ENCODE assay signal across 19 cellular contexts in genomic region chr14:63394856-63395255, GRCh38.
A peak's percentile ranks its signal among the peaks of the same experiment; 100 is the strongest.
DNase-seq lines count a peak whose midpoint lies in the region; ATAC-seq lines count a peak whose summit lies in the region.
"Had no signal": no experiment of that assay in that cellular context is flagged by ENCODE, and none has a peak within 500 bp of the region (broad histone marks: within the 10 kb centered on the region; RNA-seq: fewer than 3 reads in every experiment).

No MANE protein-coding gene starts in this region.

- ATAC-seq in stimulated activated memory B cell treated with anti-CD40 and anti-IgM and Interleukin-4, amounts not matched to agents 10 μg/mL and 1 μg/mL and 100 μg/mL, for 72 hours = no peak
- ATAC-seq: activated CD4-positive, alpha-beta T cell treated with anti-CD3 and anti-CD28 coated beads for 36 hours; GM23338 had no signal

- H3K27me3 Mint-ChIP-seq in activated naive CD4-positive, alpha-beta T cell treated with anti-CD3 and anti-CD28 coated beads for 36 hours (ENCODE audit: low read depth) = no peaks in the 10 kb centered on the region
- H3K27me3 Mint-ChIP-seq in activated naive CD4-positive, alpha-beta T cell treated with anti-CD3 and anti-CD28 coated beads, Interleukin-2, amount 10 ng/mL, durations not matched to agents 7 days and 5 days = no peaks in the 10 kb centered on the region
- peaks cover 0 to 2% (median 0%) of the 10 kb centered on the region in 3 donors for H3K27me3 Mint-ChIP-seq in immature natural killer cell (ENCODE audit: low read depth in 3 of 3)
- H3K27me3 Mint-ChIP-seq in stimulated activated memory B cell treated with anti-CD40 and anti-IgM and Interleukin-4, amounts not matched to agents 10 μg/mL and 1 μg/mL and 100 μg/mL, for 72 hours = no peaks in the 10 kb centered on the region
- H3K27me3 Mint-ChIP-seq in activated CD4-positive, alpha-beta memory T cell treated with anti-CD3 and anti-CD28 coated beads for 36 hours = no peaks in the 10 kb centered on the region
- H3K27me3 Mint-ChIP-seq: activated CD4-positive, alpha-beta T cell treated with anti-CD3 and anti-CD28 coated beads for 36 hours; activated naive CD4-positive, alpha-beta T cell treated with anti-CD3 and anti-CD28 coated beads, Interleukin-2, amount 50 U/mL, for 24 hours; CD4-positive, alpha-beta T cell had no signal

- peaks cover 22% of the 10 kb centered on the region for H3K36me3 Mint-ChIP-seq in activated naive CD4-positive, alpha-beta T cell treated with anti-CD3 and anti-CD28 coated beads for 36 hours (ENCODE audit: low read depth)
- H3K36me3 Mint-ChIP-seq in activated naive CD4-positive, alpha-beta T cell treated with anti-CD3 and anti-CD28 coated beads, Interleukin-2, amount 10 ng/mL, durations not matched to agents 7 days and 5 days = peaks cover 43% of the 10 kb centered on the region
- H3K36me3 Mint-ChIP-seq in immature natural killer cell = peaks cover 18 to 44% (median 19%) of the 10 kb centered on the region in 3 donors
- H3K36me3 Mint-ChIP-seq in stimulated activated memory B cell treated with anti-CD40 and anti-IgM and Interleukin-4, amounts not matched to agents 10 μg/mL and 1 μg/mL and 100 μg/mL, for 72 hours = peaks cover 42% of the 10 kb centered on the region
- H3K36me3 Mint-ChIP-seq in activated CD4-positive, alpha-beta memory T cell treated with anti-CD3 and anti-CD28 coated beads for 36 hours = peaks cover 19% of the 10 kb centered on the region

- POLR2A ChIA-PET in activated CD4-positive, alpha-beta memory T cell treated with anti-CD3 and anti-CD28 coated beads for 36 hours (lab: Charles Lee) = no interaction called here

- H3K27ac Mint-ChIP-seq in activated naive CD4-positive, alpha-beta T cell treated with anti-CD3 and anti-CD28 coated beads for 36 hours = peak overlapping the region; percentile 8
- no peak overlapping the region for H3K27ac Mint-ChIP-seq in activated naive CD4-positive, alpha-beta T cell treated with anti-CD3 and anti-CD28 coated beads, Interleukin-2, amount 10 ng/mL, durations not matched to agents 7 days and 5 days
- H3K27ac Mint-ChIP-seq in immature natural killer cell = peak overlapping the region in 4 of 6 donors; percentile 11 to 69 (median 59)
- peak overlapping the region; percentile 73 for H3K27ac Mint-ChIP-seq in stimulated activated memory B cell treated with anti-CD40 and anti-IgM and Interleukin-4, amounts not matched to agents 10 μg/mL and 1 μg/mL and 100 μg/mL, for 72 hours
- H3K27ac Mint-ChIP-seq in activated CD4-positive, alpha-beta memory T cell treated with anti-CD3 and anti-CD28 coated beads for 36 hours = no peak overlapping the region
- H3K27ac Mint-ChIP-seq: activated CD4-positive, alpha-beta T cell treated with anti-CD3 and anti-CD28 coated beads for 36 hours; activated naive CD4-positive, alpha-beta T cell treated with anti-CD3 and anti-CD28 coated beads, Interleukin-2, amount 50 U/mL, for 24 hours; CD4-positive, alpha-beta T cell; GM23338 had no signal

- peaks cover 7% of the 10 kb centered on the region for H3K4me1 Mint-ChIP-seq in activated naive CD4-positive, alpha-beta T cell treated with anti-CD3 and anti-CD28 coated beads for 36 hours (ENCODE audit: low read depth)
- peaks cover 2% of the 10 kb centered on the region for H3K4me1 Mint-ChIP-seq in activated naive CD4-positive, alpha-beta T cell treated with anti-CD3 and anti-CD28 coated beads, Interleukin-2, amount 10 ng/mL, durations not matched to agents 7 days and 5 days
- H3K4me1 Mint-ChIP-seq in immature natural killer cell = peaks cover 1 to 4% of the 10 kb centered on the region in 2 donors
- no peaks in the 10 kb centered on the region for H3K4me1 Mint-ChIP-seq in stimulated activated memory B cell treated with anti-CD40 and anti-IgM and Interleukin-4, amounts not matched to agents 10 μg/mL and 1 μg/mL and 100 μg/mL, for 72 hours
- H3K4me1 Mint-ChIP-seq in activated CD4-positive, alpha-beta memory T cell treated with anti-CD3 and anti-CD28 coated beads for 36 hours (ENCODE audit: low read depth) = peaks cover 6% of the 10 kb centered on the region
- H3K4me1 Mint-ChIP-seq: activated naive CD4-positive, alpha-beta T cell treated with anti-CD3 and anti-CD28 coated beads, Interleukin-2, amount 50 U/mL, for 24 hours; GM23338 had no signal

- DNase-seq in activated naive CD4-positive, alpha-beta T cell treated with anti-CD3 and anti-CD28 coated beads for 36 hours = no peak
- DNase-seq in activated naive CD4-positive, alpha-beta T cell treated with anti-CD3 and anti-CD28 coated beads, Interleukin-2, amount 10 ng/mL, durations not matched to agents 7 days and 5 days = no peak
- peak; percentile 12 for DNase-seq in M059J (ENCODE audit: low read depth)
- no peak for DNase-seq in immature natural killer cell
- DNase-seq in activated CD4-positive, alpha-beta memory T cell treated with anti-CD3 and anti-CD28 coated beads for 36 hours = no peak
- DNase-seq in NK-92 (lab: John Stamatoyannopoulos, UW; ENCODE audit: unreplicated experiment) = no peak
- DNase-seq in mesenteric fat pad (ENCODE audit: low spot score) = no peak
- DNase-seq: ACHN; activated CD4-positive, alpha-beta T cell treated with anti-CD3 and anti-CD28 coated beads for 36 hours; activated CD8-positive, alpha-beta memory T cell treated with anti-CD3 and anti-CD28 coated beads, Interleukin-2, amount 50 U/mL, for 48 hours; CD4-positive, alpha-beta T cell; Karpas-422; NCI-H1092 treated with DMSO at 0.1 percent for 48 hours; NCI-H510A treated with DMSO at 0.1 percent for 48 hours; spleen; testis had no signal

- H3K4me3 Mint-ChIP-seq in activated naive CD4-positive, alpha-beta T cell treated with anti-CD3 and anti-CD28 coated beads for 36 hours = no peak overlapping the region
- H3K4me3 Mint-ChIP-seq in activated naive CD4-positive, alpha-beta T cell treated with anti-CD3 and anti-CD28 coated beads, Interleukin-2, amount 10 ng/mL, durations not matched to agents 7 days and 5 days = no peak overlapping the region
- H3K4me3 Mint-ChIP-seq in immature natural killer cell = no peak overlapping the region
- H3K4me3 Mint-ChIP-seq in stimulated activated memory B cell treated with anti-CD40 and anti-IgM and Interleukin-4, amounts not matched to agents 10 μg/mL and 1 μg/mL and 100 μg/mL, for 72 hours = no peak overlapping the region
- H3K4me3 Mint-ChIP-seq in activated CD4-positive, alpha-beta memory T cell treated with anti-CD3 and anti-CD28 coated beads for 36 hours = no peak overlapping the region
- H3K4me3 Mint-ChIP-seq: activated CD4-positive, alpha-beta T cell treated with anti-CD3 and anti-CD28 coated beads for 36 hours; activated naive CD4-positive, alpha-beta T cell treated with anti-CD3 and anti-CD28 coated beads, Interleukin-2, amount 50 U/mL, for 24 hours; CD4-positive, alpha-beta T cell; GM23338 had no signal

- CTCF ChIA-PET in activated naive CD4-positive, alpha-beta T cell treated with anti-CD3 and anti-CD28 coated beads for 36 hours (lab: Charles Lee) = no interaction called here
- CTCF ChIA-PET in activated naive CD4-positive, alpha-beta T cell treated with anti-CD3 and anti-CD28 coated beads, Interleukin-2, amount 10 ng/mL, durations not matched to agents 7 days and 5 days (lab: Charles Lee) = no interaction called here
- CTCF ChIA-PET in activated CD4-positive, alpha-beta memory T cell treated with anti-CD3 and anti-CD28 coated beads for 36 hours (lab: Charles Lee) = no interaction called here

- intact Hi-C loops in activated naive CD4-positive, alpha-beta T cell treated with anti-CD3 and anti-CD28 coated beads for 36 hours (cut with micrococcal nuclease) = no loop called here
- intact Hi-C loops in activated CD4-positive, alpha-beta memory T cell treated with anti-CD3 and anti-CD28 coated beads for 36 hours (cut with micrococcal nuclease) = no loop called here

- H3K9me3 Mint-ChIP-seq in activated naive CD4-positive, alpha-beta T cell treated with anti-CD3 and anti-CD28 coated beads for 36 hours = no peaks in the 10 kb centered on the region
- H3K9me3 Mint-ChIP-seq in activated naive CD4-positive, alpha-beta T cell treated with anti-CD3 and anti-CD28 coated beads, Interleukin-2, amount 10 ng/mL, durations not matched to agents 7 days and 5 days = no peaks in the 10 kb centered on the region
- H3K9me3 Mint-ChIP-seq in immature natural killer cell = no peaks in the 10 kb centered on the region
- peaks cover 3% of the 10 kb centered on the region for H3K9me3 Mint-ChIP-seq in stimulated activated memory B cell treated with anti-CD40 and anti-IgM and Interleukin-4, amounts not matched to agents 10 μg/mL and 1 μg/mL and 100 μg/mL, for 72 hours
- no peaks in the 10 kb centered on the region for H3K9me3 Mint-ChIP-seq in activated CD4-positive, alpha-beta memory T cell treated with anti-CD3 and anti-CD28 coated beads for 36 hours
- H3K9me3 Mint-ChIP-seq: activated naive CD4-positive, alpha-beta T cell treated with anti-CD3 and anti-CD28 coated beads, Interleukin-2, amount 50 U/mL, for 24 hours; CD4-positive, alpha-beta T cell had no signal

Comparison
In these comparisons a context has a peak if more than half of its experiments do, and no peak if none do; other contexts are left out.
1. H3K27ac Mint-ChIP-seq: peak in activated naive CD4-positive, alpha-beta T cell treated with anti-CD3 and anti-CD28 coated beads for 36 hours (single experiment), immature natural killer cell (4 of 6) and stimulated activated memory B cell treated with anti-CD40 and anti-IgM and Interleukin-4, amounts not matched to agents 10 μg/mL and 1 μg/mL and 100 μg/mL, for 72 hours (single experiment); none in activated naive CD4-positive, alpha-beta T cell treated with anti-CD3 and anti-CD28 coated beads, Interleukin-2, amount 10 ng/mL, durations not matched to agents 7 days and 5 days (single experiment) and activated CD4-positive, alpha-beta memory T cell treated with anti-CD3 and anti-CD28 coated beads for 36 hours (single experiment).